ENCODE assay signal across 14 cellular contexts in genomic region chr10:113177936-113178335, GRCh38.
"Had no signal": no experiment of that assay in that cellular context is flagged by ENCODE, and none has a peak within 500 bp of the region (broad histone marks: within the 10 kb centered on the region; RNA-seq: fewer than 3 reads in every experiment).

No MANE protein-coding gene starts in this region.

- H3K27me3 Mint-ChIP-seq: activated CD8-positive, alpha-beta T cell treated with anti-CD3 and anti-CD28 coated beads for 36 hours; activated naive CD4-positive, alpha-beta T cell treated with anti-CD3 and anti-CD28 coated beads, Interleukin-2, amount 50 U/mL, for 24 hours; naive thymus-derived CD4-positive, alpha-beta T cell had no signal

- H3K27ac Mint-ChIP-seq: activated CD8-positive, alpha-beta T cell treated with anti-CD3 and anti-CD28 coated beads for 36 hours; activated naive CD4-positive, alpha-beta T cell treated with anti-CD3 and anti-CD28 coated beads, Interleukin-2, amount 50 U/mL, for 24 hours; T-helper 1 cell treated with Interleukin-12 subunit alpha and Interleukin-12 subunit beta and Interleukin-4 antibody, amounts not matched to agents 30 μg/mL and 1 μg/mL, for 36 hours had no signal

- H3K9me3 ChIP-seq: body of pancreas, colonic mucosa, mucosa of descending colon, psoas muscle had no signal

- H3K36me3 ChIP-seq: colonic mucosa had no signal

- H3K27ac ChIP-seq: body of pancreas, colonic mucosa, psoas muscle had no signal

- H3K27me3 ChIP-seq: body of pancreas, colonic mucosa had no signal

- H3K4me1 ChIP-seq: body of pancreas, colonic mucosa, psoas muscle had no signal

- H3K4me3 Mint-ChIP-seq: activated CD8-positive, alpha-beta T cell treated with anti-CD3 and anti-CD28 coated beads for 36 hours; activated naive CD4-positive, alpha-beta T cell treated with anti-CD3 and anti-CD28 coated beads, Interleukin-2, amount 50 U/mL, for 24 hours; activated T-cell treated with anti-CD3 and anti-CD28 coated beads, Interleukin-2, amount 50 U/mL, for 4 hours; naive thymus-derived CD4-positive, alpha-beta T cell; T-helper 1 cell treated with Interleukin-12 subunit alpha and Interleukin-12 subunit beta and Interleukin-4 antibody, amounts not matched to agents 30 μg/mL and 1 μg/mL, for 36 hours had no signal

- H3K9me3 Mint-ChIP-seq: activated CD8-positive, alpha-beta T cell treated with anti-CD3 and anti-CD28 coated beads for 36 hours; activated naive CD4-positive, alpha-beta T cell treated with anti-CD3 and anti-CD28 coated beads, Interleukin-2, amount 50 U/mL, for 24 hours; activated T-cell treated with anti-CD3 and anti-CD28 coated beads, Interleukin-2, amount 50 U/mL, for 4 hours; naive thymus-derived CD4-positive, alpha-beta T cell; T-helper 1 cell treated with Interleukin-12 subunit alpha and Interleukin-12 subunit beta and Interleukin-4 antibody, amounts not matched to agents 30 μg/mL and 1 μg/mL, for 36 hours had no signal

- H3K4me3 ChIP-seq: body of pancreas, colonic mucosa, mucosa of descending colon, psoas muscle had no signal

- H3K4me1 Mint-ChIP-seq: activated naive CD4-positive, alpha-beta T cell treated with anti-CD3 and anti-CD28 coated beads, Interleukin-2, amount 50 U/mL, for 24 hours had no signal

- DNase-seq: activated CD4-positive, alpha-beta T cell treated with anti-CD3 and anti-CD28 coated beads for 48 hours; activated CD8-positive, alpha-beta T cell treated with anti-CD3 and anti-CD28 coated beads for 36 hours; activated effector memory CD4-positive, alpha-beta T cell treated with Interleukin-2 at 50 U/mL for 16 hours; activated T-cell treated with anti-CD3 and anti-CD28 coated beads, Interleukin-2, amount 50 U/mL, for 4 hours; body of pancreas; colonic mucosa; effector CD8-positive, alpha-beta T cell; foreskin melanocyte; mucosa of descending colon; naive thymus-derived CD4-positive, alpha-beta T cell; psoas muscle; stimulated activated naive CD8-positive, alpha-beta T cell treated with anti-CD3 and anti-CD28 coated beads, Interleukin-15, Interleukin-2, amounts not matched to agents 100 U/mL and 50 U/mL, for 24 hours had no signal

- H3K36me3 Mint-ChIP-seq: activated naive CD4-positive, alpha-beta T cell treated with anti-CD3 and anti-CD28 coated beads, Interleukin-2, amount 50 U/mL, for 24 hours; naive thymus-derived CD4-positive, alpha-beta T cell had no signal
